Comparison of ENCODE assay signal across 17 cellular contexts in genomic region chr6:14217728-14218637, GRCh38.
A peak's percentile ranks its signal among the peaks of the same experiment; 100 is the strongest.
DNase-seq lines count a peak whose midpoint lies in the region; ATAC-seq and TF ChIP-seq lines count a peak whose summit lies in the region.
"Had no signal": no experiment of that assay in that cellular context is flagged by ENCODE, and none has a peak within 500 bp of the region (broad histone marks: within the 10 kb centered on the region; RNA-seq: fewer than 3 reads in every experiment).

No MANE protein-coding gene starts in this region.

- CTCF ChIA-PET in PC-3 (lab: Charles Lee), result no interaction called here

- H4K20me1 ChIP-seq in BLaER1 (no peaks in the 10 kb centered on the region), PC-3 (ENCODE audit: low read length) (no peaks in the 10 kb centered on the region)

- H3F3A ChIP-seq in PC-3 (ENCODE audit: low read length, unreplicated experiment), result no peaks in the 10 kb centered on the region

- no peak overlapping the region for H3K4me3 ChIP-seq in BLaER1
- no peak overlapping the region for H3K4me3 ChIP-seq in PC-3 (ENCODE audit: low read length)
- peak overlapping the region; percentile 14 for H3K4me3 ChIP-seq in lower lobe of right lung

- H3K4me2 ChIP-seq in BLaER1 (peak overlapping the region; percentile 55), PC-3 (ENCODE audit: low read length) (peak overlapping the region; percentile 15; the same call in 1 of the 2 replicates)

- peak in 2 of 3 experiments; percentile 84 to 90 for DNase-seq in NCI-H1417 (lab: John Stamatoyannopoulos, UW)
- DNase-seq in PC-3, result no peak
- peak; percentile 49 for DNase-seq in lower lobe of right lung
- no peak for DNase-seq in AG08395 (ENCODE audit: low spot score)
- DNase-seq in GM20000 (ENCODE audit: low spot score), result no peak
- no peak for DNase-seq in SHP77 treated with DMSO at 0.1 percent for 48 hours (lab: John Stamatoyannopoulos, UW)
- DNase-seq: activated CD4-positive, CD25-positive, alpha-beta regulatory T cell; activated naive CD4-positive, alpha-beta T cell treated with anti-CD3 and anti-CD28 coated beads for 36 hours; dermis blood vessel endothelial cell; GF-D8; NCI-H2171 treated with DMSO at 0.1 percent for 48 hours; stimulated activated CD4-positive, alpha-beta T cell treated with anti-CD3 and anti-CD28 coated beads, Interleukin-2, amount 100 ng/mL, for 48 hours; stimulated activated CD8-positive, alpha-beta memory T cell treated with anti-CD3 and anti-CD28 coated beads, Interleukin-4, amount 100 ng/mL, for 48 hours had no signal

- ATAC-seq in PC-3, result no peak
- peak; percentile 70 to 92 for ATAC-seq in lower lobe of right lung
- ATAC-seq in HG03108 (IDR thresholded peaks at IDR 0.05; ENCODE audit: unreplicated experiment), result no peak
- ATAC-seq: sciatic nerve, SK-N-SH treated with all-trans-retinoic acid at 6 μM for 48 hours had no signal

- H3K36me3 ChIP-seq in BLaER1, result no peaks in the 10 kb centered on the region
- no peaks in the 10 kb centered on the region for H3K36me3 ChIP-seq in PC-3 (ENCODE audit: low read depth, low read length)
- H3K36me3 ChIP-seq in lower lobe of right lung, result no peaks in the 10 kb centered on the region

- no peaks in the 10 kb centered on the region for H3K79me2 ChIP-seq in PC-3 (ENCODE audit: low read length)

- H3K9ac ChIP-seq in BLaER1, result no peak overlapping the region
- H3K9ac ChIP-seq in PC-3 (ENCODE audit: low read length), result no peak overlapping the region

- no TSS peak for BruUV-seq in PC-3 (replicated peaks; lab: Mats Ljungman, UMichigan)

- H3K27me3 ChIP-seq in BLaER1 (no peaks in the 10 kb centered on the region), PC-3 (ENCODE audit: low read length) (no peaks in the 10 kb centered on the region), lower lobe of right lung (ENCODE audit: low read depth) (peaks cover 3% of the 10 kb centered on the region)

- peaks cover 40% of the 10 kb centered on the region for H3K4me1 ChIP-seq in BLaER1
- H3K4me1 ChIP-seq in PC-3 (ENCODE audit: insufficient read depth, low read length), result no peaks in the 10 kb centered on the region
- H3K4me1 ChIP-seq in lower lobe of right lung, result peaks cover 4% of the 10 kb centered on the region

- intact Hi-C loops in PC-3 (cut with micrococcal nuclease) (loop anchor here (10.0 kb wide), 1 partner anchor 237 kb away; no protein-coding TSS in a partner anchor), lower lobe of right lung (cut with DNase I) (no loop called here)

- no peaks in the 10 kb centered on the region for H3K9me2 ChIP-seq in PC-3 (replicated peaks; ENCODE audit: low read length)

- H3K27ac ChIP-seq in BLaER1, result no peak overlapping the region
- H3K27ac ChIP-seq in PC-3 (ENCODE audit: low read length), result no peak overlapping the region
- peak overlapping the region; percentile 49 for H3K27ac ChIP-seq in lower lobe of right lung

- no peaks in the 10 kb centered on the region for H3K9me3 ChIP-seq in BLaER1
- H3K9me3 ChIP-seq in PC-3 (ENCODE audit: low read length), result no peaks in the 10 kb centered on the region
- no peaks in the 10 kb centered on the region for H3K9me3 ChIP-seq in lower lobe of right lung

- TF ChIP-seq CTCF in PC-3 (conservative IDR thresholded peaks at IDR 0.05; ENCODE audit: low read depth, low read length) (no peak), lower lobe of right lung (IDR thresholded peaks at IDR 0.05) (no peak), GM20000 (IDR thresholded peaks at IDR 0.05; ENCODE audit: extremely low read depth, missing control alignments) (no peak)

- POLR2A ChIA-PET in PC-3 (lab: Charles Lee; ENCODE audit: unreplicated experiment), result no interaction called here

- H2AFZ ChIP-seq in PC-3 (ENCODE audit: low read length), result peak overlapping the region; percentile 21; the same call in 1 of the 2 replicates

Comparison
In these comparisons a context has a peak if more than half of its experiments do, and no peak if none do; other contexts are left out.
1. DNase-seq: peak in NCI-H1417 (2 of 3) and lower lobe of right lung (single experiment); none in PC-3 (single experiment), AG08395 (single experiment), GM20000 (single experiment) and SHP77 treated with DMSO at 0.1 percent for 48 hours (single experiment).
2. ATAC-seq: peak in lower lobe of right lung (2 of 2); none in PC-3 (single experiment) and HG03108 (single experiment).